ENCODE assay signal across 1 cellular context in the genomic region with DNA sequence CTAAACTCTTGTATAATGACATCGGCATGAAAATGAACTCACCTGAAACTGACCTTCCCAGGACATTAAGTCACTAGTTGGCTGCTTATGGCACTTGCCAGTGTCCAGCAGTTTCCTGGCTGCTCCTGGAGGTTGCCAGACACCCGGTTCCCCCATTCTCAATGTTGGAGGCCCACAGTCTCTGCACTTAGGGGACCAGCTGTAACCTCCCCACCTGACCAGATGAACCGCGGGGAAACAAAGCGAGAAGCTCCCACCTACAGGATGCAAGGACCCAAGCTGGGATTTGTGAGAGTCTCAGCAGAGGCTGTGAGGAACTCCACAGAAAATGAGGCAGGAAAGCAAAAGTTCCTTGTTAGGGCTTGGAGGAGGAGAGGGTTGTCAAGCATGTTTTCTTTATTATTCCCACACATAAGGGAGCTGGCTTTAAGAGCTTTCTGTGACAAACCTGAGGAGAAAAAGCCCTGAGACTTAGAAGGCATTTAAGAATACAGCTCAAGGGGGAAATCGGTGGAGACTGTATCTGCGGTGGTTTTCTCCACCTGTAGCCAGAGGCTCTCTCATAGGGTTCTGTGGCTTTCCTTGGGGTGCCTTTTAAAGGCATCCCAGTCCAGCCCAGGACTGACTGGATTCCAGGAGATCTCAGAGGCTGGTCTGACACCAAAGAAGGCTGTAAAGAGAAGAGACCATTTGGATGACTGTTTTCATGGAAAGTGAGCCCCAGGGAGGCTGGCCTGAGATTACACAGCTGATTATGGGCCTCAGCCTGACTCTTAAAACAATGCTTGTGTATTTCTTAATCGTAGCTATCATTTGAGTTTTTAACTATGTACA.
TF ChIP-seq lines count a peak whose summit lies in the region.

No MANE protein-coding gene starts in this region.

TF ChIP-seq in HCT116, 20 proteins besides CTCF, POLR2A, EP300 and RAD21 (continued from another document):
- TF ChIP-seq, protein P1, sequence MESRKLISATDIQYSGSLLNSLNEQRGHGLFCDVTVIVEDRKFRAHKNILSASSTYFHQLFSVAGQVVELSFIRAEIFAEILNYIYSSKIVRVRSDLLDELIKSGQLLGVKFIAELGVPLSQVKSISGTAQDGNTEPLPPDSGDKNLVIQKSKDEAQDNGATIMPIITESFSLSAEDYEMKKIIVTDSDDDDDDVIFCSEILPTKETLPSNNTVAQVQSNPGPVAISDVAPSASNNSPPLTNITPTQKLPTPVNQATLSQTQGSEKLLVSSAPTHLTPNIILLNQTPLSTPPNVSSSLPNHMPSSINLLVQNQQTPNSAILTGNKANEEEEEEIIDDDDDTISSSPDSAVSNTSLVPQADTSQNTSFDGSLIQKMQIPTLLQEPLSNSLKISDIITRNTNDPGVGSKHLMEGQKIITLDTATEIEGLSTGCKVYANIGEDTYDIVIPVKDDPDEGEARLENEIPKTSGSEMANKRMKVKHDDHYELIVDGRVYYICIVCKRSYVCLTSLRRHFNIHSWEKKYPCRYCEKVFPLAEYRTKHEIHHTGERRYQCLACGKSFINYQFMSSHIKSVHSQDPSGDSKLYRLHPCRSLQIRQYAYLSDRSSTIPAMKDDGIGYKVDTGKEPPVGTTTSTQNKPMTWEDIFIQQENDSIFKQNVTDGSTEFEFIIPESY (IDR thresholded peaks at IDR 0.05; ENCODE audit: extremely low read depth, insufficient replicate concordance, low read length), result no peak
- TF ChIP-seq EZH2phosphoT487 (IDR thresholded peaks at IDR 0.05; ENCODE audit: borderline replicate concordance), result no peak
- TF ChIP-seq, protein P2, sequence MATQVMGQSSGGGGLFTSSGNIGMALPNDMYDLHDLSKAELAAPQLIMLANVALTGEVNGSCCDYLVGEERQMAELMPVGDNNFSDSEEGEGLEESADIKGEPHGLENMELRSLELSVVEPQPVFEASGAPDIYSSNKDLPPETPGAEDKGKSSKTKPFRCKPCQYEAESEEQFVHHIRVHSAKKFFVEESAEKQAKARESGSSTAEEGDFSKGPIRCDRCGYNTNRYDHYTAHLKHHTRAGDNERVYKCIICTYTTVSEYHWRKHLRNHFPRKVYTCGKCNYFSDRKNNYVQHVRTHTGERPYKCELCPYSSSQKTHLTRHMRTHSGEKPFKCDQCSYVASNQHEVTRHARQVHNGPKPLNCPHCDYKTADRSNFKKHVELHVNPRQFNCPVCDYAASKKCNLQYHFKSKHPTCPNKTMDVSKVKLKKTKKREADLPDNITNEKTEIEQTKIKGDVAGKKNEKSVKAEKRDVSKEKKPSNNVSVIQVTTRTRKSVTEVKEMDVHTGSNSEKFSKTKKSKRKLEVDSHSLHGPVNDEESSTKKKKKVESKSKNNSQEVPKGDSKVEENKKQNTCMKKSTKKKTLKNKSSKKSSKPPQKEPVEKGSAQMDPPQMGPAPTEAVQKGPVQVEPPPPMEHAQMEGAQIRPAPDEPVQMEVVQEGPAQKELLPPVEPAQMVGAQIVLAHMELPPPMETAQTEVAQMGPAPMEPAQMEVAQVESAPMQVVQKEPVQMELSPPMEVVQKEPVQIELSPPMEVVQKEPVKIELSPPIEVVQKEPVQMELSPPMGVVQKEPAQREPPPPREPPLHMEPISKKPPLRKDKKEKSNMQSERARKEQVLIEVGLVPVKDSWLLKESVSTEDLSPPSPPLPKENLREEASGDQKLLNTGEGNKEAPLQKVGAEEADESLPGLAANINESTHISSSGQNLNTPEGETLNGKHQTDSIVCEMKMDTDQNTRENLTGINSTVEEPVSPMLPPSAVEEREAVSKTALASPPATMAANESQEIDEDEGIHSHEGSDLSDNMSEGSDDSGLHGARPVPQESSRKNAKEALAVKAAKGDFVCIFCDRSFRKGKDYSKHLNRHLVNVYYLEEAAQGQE (IDR thresholded peaks at IDR 0.05; ENCODE audit: low read depth), result no peak
- no peak for TF ChIP-seq ZNF274 (IDR thresholded peaks at IDR 0.05; ENCODE audit: low read depth, low read length)
- no peak for TF ChIP-seq FOSL1 (IDR thresholded peaks at IDR 0.05; ENCODE audit: low read depth)
- no peak for TF ChIP-seq POLR2AphosphoS5 (IDR thresholded peaks at IDR 0.05; ENCODE audit: low read depth, low read length)
- no peak for TF ChIP-seq JUND (IDR thresholded peaks at IDR 0.05)
- TF ChIP-seq, protein P3, sequence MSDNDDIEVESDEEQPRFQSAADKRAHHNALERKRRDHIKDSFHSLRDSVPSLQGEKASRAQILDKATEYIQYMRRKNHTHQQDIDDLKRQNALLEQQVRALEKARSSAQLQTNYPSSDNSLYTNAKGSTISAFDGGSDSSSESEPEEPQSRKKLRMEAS (IDR thresholded peaks at IDR 0.05), result no peak
- no peak for TF ChIP-seq TCF7L2 (IDR thresholded peaks at IDR 0.05; ENCODE audit: borderline replicate concordance, extremely low read depth, insufficient read depth, insufficient read length)
- no peak for TF ChIP-seq CEBPB (IDR thresholded peaks at IDR 0.05; ENCODE audit: low read depth)
- TF ChIP-seq CBX3 (IDR thresholded peaks at IDR 0.05; ENCODE audit: low read depth), result no peak
- TF ChIP-seq ELF1 (IDR thresholded peaks at IDR 0.05; ENCODE audit: borderline replicate concordance, low read depth), result no peak
- TF ChIP-seq YY1 (IDR thresholded peaks at IDR 0.05; ENCODE audit: extremely low read depth, insufficient replicate concordance, low read depth, low read length), result no peak
- TF ChIP-seq EGR1 (IDR thresholded peaks at IDR 0.05; ENCODE audit: low read depth), result no peak
TF ChIP-seq in HCT116: peak in this region for 0.
